ENCODE assay signal across 25 cellular contexts in the genomic region with DNA sequence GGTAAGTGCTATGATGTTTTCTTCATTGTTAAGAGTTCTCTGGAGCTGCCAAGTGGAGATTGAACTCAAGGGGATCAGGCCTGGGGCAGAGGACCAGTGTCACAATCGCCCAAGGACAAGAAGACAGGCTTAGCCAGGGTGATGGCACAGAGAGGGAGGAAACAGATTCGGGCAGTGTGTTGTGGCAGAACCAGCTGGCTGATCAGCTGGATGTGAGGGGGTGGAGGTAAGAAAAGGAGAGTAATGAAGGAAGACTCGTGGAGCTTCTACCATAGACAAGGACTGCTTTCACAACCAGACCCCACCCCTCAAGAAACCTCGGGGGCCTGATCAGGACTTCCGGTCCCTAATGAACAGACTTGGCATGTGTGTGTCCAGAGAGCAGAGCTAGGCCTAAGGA.
"Had no signal": no experiment of that assay in that cellular context is flagged by ENCODE, and none has a peak within 500 bp of the region (broad histone marks: within the 10 kb centered on the region; RNA-seq: fewer than 3 reads in every experiment).

No MANE protein-coding gene starts in this region.

- DNase-seq: activated CD4-positive, alpha-beta memory T cell treated with anti-CD3 and anti-CD28 coated beads for 36 hours; activated CD4-positive, alpha-beta T cell treated with anti-CD3 and anti-CD28 coated beads for 36 hours; activated CD4-positive, alpha-beta T cell treated with anti-CD3 and anti-CD28 coated beads, Interleukin-2, amount 10 ng/mL, durations not matched to agents 24 days and 14 days; activated CD4-positive, CD25-positive, alpha-beta regulatory T cell; activated CD4-positive, CD25-positive, alpha-beta regulatory T cell treated with anti-CD3 and anti-CD28 coated beads, Interleukin-2, amount 50 U/mL, for 72 hours; activated CD8-positive, alpha-beta memory T cell treated with anti-CD3 and anti-CD28 coated beads, Interleukin-2, amount 10 ng/mL, durations not matched to agents 7 days and 5 days; activated CD8-positive, alpha-beta memory T cell treated with anti-CD3 and anti-CD28 coated beads, Interleukin-2, amount 50 U/mL, for 4 hours; activated CD8-positive, alpha-beta T cell treated with anti-CD3 and anti-CD28 coated beads, Interleukin-2, amount 10 ng/mL, durations not matched to agents 7 days and 5 days; activated effector memory CD4-positive, alpha-beta T cell treated with anti-CD3 and anti-CD28 coated beads, Interleukin-2, amount 50 U/mL, for 16 hours; activated naive CD4-positive, alpha-beta T cell; activated naive CD4-positive, alpha-beta T cell treated with anti-CD3 and anti-CD28 coated beads, Interleukin-2, amount 10 ng/mL, durations not matched to agents 7 days and 5 days; activated naive CD8-positive, alpha-beta T cell treated with anti-CD3 and anti-CD28 coated beads, Interleukin-2, amount 10 ng/mL, durations not matched to agents 7 days and 5 days; activated T-cell treated with anti-CD3 and anti-CD28 coated beads, Interleukin-2, amount 50 U/mL, for 1 hour; activated T-cell treated with anti-CD3 and anti-CD28 coated beads, Interleukin-2, amount 50 U/mL, for 48 hours; central memory CD4-positive, alpha-beta T cell; cerebellar nuclear complex; colonic mucosa; effector memory CD4-positive, alpha-beta T cell; endodermal cell; erythroblast; foreskin keratinocyte; heart right ventricle; T-helper 2 cell had no signal

- ATAC-seq: activated CD4-positive, alpha-beta T cell treated with anti-CD3 and anti-CD28 coated beads for 36 hours; activated CD8-positive, alpha-beta memory T cell treated with anti-CD3 and anti-CD28 coated beads, Interleukin-2, amount 10 ng/mL, durations not matched to agents 7 days and 5 days; activated CD8-positive, alpha-beta T cell treated with anti-CD3 and anti-CD28 coated beads, Interleukin-2, amount 10 ng/mL, durations not matched to agents 7 days and 5 days; activated naive CD4-positive, alpha-beta T cell treated with anti-CD3 and anti-CD28 coated beads, Interleukin-2, amount 50 U/mL, for 72 hours; foreskin keratinocyte; gastroesophageal sphincter; heart right ventricle had no signal
